1 cellular context compared by ENCODE assay signal in the genomic region with DNA sequence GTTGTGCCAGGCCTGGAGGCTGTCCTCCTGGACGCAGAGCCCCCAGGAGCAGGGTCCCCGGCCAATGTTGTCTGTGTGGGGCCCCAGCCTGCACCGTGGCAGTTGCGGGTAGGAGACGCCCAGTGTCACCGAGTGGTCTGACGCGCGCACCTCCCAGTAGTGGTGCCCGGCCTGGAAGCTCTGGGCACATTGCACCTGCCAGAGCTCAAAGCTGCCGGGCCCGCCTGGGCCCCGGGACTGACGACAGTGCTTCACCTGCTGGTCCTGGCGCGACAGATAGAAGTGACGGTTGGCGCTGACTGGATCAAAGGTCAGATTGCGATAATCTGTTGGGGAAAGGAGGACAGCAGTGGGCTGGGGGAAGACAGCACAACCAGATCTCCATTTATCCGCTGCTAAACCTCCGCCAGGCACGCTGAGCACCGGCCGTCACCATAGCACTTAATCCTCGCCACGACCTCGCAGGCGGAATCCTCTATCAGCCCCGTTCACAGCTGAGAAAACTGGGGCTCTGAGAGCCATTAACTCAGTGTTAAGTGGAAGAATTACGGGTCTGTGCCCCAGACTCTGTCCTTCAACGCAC.
A peak's percentile ranks its signal among the peaks of the same experiment; 100 is the strongest.
TF ChIP-seq lines count a peak whose summit lies in the region.

No MANE protein-coding gene starts in this region.

TF ChIP-seq in HepG2, 621 proteins besides CTCF, POLR2A, EP300 and RAD21 (continued from another document and continues in another):
- TF ChIP-seq, protein P1, sequence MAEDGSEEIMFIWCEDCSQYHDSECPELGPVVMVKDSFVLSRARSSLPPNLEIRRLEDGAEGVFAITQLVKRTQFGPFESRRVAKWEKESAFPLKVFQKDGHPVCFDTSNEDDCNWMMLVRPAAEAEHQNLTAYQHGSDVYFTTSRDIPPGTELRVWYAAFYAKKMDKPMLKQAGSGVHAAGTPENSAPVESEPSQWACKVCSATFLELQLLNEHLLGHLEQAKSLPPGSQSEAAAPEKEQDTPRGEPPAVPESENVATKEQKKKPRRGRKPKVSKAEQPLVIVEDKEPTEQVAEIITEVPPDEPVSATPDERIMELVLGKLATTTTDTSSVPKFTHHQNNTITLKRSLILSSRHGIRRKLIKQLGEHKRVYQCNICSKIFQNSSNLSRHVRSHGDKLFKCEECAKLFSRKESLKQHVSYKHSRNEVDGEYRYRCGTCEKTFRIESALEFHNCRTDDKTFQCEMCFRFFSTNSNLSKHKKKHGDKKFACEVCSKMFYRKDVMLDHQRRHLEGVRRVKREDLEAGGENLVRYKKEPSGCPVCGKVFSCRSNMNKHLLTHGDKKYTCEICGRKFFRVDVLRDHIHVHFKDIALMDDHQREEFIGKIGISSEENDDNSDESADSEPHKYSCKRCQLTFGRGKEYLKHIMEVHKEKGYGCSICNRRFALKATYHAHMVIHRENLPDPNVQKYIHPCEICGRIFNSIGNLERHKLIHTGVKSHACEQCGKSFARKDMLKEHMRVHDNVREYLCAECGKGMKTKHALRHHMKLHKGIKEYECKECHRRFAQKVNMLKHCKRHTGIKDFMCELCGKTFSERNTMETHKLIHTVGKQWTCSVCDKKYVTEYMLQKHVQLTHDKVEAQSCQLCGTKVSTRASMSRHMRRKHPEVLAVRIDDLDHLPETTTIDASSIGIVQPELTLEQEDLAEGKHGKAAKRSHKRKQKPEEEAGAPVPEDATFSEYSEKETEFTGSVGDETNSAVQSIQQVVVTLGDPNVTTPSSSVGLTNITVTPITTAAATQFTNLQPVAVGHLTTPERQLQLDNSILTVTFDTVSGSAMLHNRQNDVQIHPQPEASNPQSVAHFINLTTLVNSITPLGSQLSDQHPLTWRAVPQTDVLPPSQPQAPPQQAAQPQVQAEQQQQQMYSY (CRISPR knock-in tag; IDR thresholded peaks at IDR 0.05): no peak
- TF ChIP-seq JDP2 (CRISPR knock-in tag; IDR thresholded peaks at IDR 0.05; ENCODE audit: borderline replicate concordance) (no peak), ZNF652 (CRISPR knock-in tag; IDR thresholded peaks at IDR 0.05; ENCODE audit: borderline replicate concordance, low read depth) (no peak), GLI4 (CRISPR knock-in tag; IDR thresholded peaks at IDR 0.05; ENCODE audit: borderline replicate concordance) (no peak), ZNF101 (CRISPR knock-in tag; IDR thresholded peaks at IDR 0.05; ENCODE audit: borderline replicate concordance, low read depth) (no peak), ZKSCAN5 (CRISPR knock-in tag; IDR thresholded peaks at IDR 0.05) (no peak), ZNF296 (CRISPR knock-in tag; conservative IDR thresholded peaks at IDR 0.05) (peak; percentile 22; the same call in 1 of the 2 replicates), PPARG (CRISPR knock-in tag; conservative IDR thresholded peaks at IDR 0.05) (no peak), ZNF484 (CRISPR knock-in tag; IDR thresholded peaks at IDR 0.05; ENCODE audit: borderline replicate concordance, low read depth) (no peak), KLF6 (CRISPR knock-in tag; IDR thresholded peaks at IDR 0.05) (no peak), ZNF160 (CRISPR knock-in tag; IDR thresholded peaks at IDR 0.05) (no peak), ZNF567 (CRISPR knock-in tag; IDR thresholded peaks at IDR 0.05; ENCODE audit: borderline replicate concordance) (no peak), ZNF207 (IDR thresholded peaks at IDR 0.05; ENCODE audit: borderline replicate concordance) (no peak), HOXA9 (CRISPR knock-in tag; IDR thresholded peaks at IDR 0.05; ENCODE audit: borderline replicate concordance) (no peak; the same call in 1 of the 2 replicates), BORCS8-MEF2B (CRISPR knock-in tag; IDR thresholded peaks at IDR 0.05) (0 out of 2 replicates have a peak, but pooled peaks have one; percentile 60), MATR3 (CRISPR knock-in tag; IDR thresholded peaks at IDR 0.05) (no peak), ZNF329 (CRISPR knock-in tag; IDR thresholded peaks at IDR 0.05; ENCODE audit: low read depth) (no peak), ZNF891 (CRISPR knock-in tag; IDR thresholded peaks at IDR 0.05) (peak; percentile 18; the same call in 1 of the 2 replicates), IRX3 (CRISPR knock-in tag; IDR thresholded peaks at IDR 0.05; ENCODE audit: borderline replicate concordance, low read depth) (no peak), RARA (CRISPR knock-in tag; IDR thresholded peaks at IDR 0.05) (no peak), GATA4 (IDR thresholded peaks at IDR 0.05; ENCODE audit: borderline replicate concordance, low read depth) (no peak), ZNF430 (CRISPR knock-in tag; IDR thresholded peaks at IDR 0.05) (no peak), ZNF224 (CRISPR knock-in tag; IDR thresholded peaks at IDR 0.05) (no peak; the same call in 1 of the 2 replicates), SRF (IDR thresholded peaks at IDR 0.05; ENCODE audit: low read depth, low read length) (no peak), RFX3 (CRISPR knock-in tag; IDR thresholded peaks at IDR 0.05) (no peak), ZBTB8A (CRISPR knock-in tag; IDR thresholded peaks at IDR 0.05; ENCODE audit: borderline replicate concordance, low read depth) (no peak), ZNF121 (CRISPR knock-in tag; IDR thresholded peaks at IDR 0.05) (no peak)
- TF ChIP-seq, protein P2, sequence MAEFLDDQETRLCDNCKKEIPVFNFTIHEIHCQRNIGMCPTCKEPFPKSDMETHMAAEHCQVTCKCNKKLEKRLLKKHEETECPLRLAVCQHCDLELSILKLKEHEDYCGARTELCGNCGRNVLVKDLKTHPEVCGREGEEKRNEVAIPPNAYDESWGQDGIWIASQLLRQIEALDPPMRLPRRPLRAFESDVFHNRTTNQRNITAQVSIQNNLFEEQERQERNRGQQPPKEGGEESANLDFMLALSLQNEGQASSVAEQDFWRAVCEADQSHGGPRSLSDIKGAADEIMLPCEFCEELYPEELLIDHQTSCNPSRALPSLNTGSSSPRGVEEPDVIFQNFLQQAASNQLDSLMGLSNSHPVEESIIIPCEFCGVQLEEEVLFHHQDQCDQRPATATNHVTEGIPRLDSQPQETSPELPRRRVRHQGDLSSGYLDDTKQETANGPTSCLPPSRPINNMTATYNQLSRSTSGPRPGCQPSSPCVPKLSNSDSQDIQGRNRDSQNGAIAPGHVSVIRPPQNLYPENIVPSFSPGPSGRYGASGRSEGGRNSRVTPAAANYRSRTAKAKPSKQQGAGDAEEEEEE (CRISPR knock-in tag; IDR thresholded peaks at IDR 0.05; ENCODE audit: borderline replicate concordance): no peak
- TF ChIP-seq, protein P3, sequence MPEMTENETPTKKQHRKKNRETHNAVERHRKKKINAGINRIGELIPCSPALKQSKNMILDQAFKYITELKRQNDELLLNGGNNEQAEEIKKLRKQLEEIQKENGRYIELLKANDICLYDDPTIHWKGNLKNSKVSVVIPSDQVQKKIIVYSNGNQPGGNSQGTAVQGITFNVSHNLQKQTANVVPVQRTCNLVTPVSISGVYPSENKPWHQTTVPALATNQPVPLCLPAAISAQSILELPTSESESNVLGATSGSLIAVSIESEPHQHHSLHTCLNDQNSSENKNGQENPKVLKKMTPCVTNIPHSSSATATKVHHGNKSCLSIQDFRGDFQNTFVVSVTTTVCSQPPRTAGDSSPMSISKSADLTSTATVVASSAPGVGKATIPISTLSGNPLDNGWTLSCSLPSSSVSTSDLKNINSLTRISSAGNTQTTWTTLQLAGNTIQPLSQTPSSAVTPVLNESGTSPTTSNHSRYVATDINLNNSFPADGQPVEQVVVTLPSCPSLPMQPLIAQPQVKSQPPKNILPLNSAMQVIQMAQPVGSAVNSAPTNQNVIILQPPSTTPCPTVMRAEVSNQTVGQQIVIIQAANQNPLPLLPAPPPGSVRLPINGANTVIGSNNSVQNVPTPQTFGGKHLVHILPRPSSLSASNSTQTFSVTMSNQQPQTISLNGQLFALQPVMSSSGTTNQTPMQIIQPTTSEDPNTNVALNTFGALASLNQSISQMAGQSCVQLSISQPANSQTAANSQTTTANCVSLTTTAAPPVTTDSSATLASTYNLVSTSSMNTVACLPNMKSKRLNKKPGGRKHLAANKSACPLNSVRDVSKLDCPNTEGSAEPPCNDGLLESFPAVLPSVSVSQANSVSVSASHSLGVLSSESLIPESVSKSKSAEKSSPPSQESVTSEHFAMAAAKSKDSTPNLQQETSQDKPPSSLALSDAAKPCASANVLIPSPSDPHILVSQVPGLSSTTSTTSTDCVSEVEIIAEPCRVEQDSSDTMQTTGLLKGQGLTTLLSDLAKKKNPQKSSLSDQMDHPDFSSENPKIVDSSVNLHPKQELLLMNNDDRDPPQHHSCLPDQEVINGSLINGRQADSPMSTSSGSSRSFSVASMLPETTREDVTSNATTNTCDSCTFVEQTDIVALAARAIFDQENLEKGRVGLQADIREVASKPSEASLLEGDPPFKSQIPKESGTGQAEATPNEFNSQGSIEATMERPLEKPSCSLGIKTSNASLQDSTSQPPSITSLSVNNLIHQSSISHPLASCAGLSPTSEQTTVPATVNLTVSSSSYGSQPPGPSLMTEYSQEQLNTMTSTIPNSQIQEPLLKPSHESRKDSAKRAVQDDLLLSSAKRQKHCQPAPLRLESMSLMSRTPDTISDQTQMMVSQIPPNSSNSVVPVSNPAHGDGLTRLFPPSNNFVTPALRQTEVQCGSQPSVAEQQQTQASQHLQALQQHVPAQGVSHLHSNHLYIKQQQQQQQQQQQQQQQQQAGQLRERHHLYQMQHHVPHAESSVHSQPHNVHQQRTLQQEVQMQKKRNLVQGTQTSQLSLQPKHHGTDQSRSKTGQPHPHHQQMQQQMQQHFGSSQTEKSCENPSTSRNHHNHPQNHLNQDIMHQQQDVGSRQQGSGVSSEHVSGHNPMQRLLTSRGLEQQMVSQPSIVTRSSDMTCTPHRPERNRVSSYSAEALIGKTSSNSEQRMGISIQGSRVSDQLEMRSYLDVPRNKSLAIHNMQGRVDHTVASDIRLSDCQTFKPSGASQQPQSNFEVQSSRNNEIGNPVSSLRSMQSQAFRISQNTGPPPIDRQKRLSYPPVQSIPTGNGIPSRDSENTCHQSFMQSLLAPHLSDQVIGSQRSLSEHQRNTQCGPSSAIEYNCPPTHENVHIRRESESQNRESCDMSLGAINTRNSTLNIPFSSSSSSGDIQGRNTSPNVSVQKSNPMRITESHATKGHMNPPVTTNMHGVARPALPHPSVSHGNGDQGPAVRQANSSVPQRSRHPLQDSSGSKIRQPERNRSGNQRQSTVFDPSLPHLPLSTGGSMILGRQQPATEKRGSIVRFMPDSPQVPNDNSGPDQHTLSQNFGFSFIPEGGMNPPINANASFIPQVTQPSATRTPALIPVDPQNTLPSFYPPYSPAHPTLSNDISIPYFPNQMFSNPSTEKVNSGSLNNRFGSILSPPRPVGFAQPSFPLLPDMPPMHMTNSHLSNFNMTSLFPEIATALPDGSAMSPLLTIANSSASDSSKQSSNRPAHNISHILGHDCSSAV (CRISPR knock-in tag; IDR thresholded peaks at IDR 0.05; ENCODE audit: borderline replicate concordance): no peak
- TF ChIP-seq, protein P4, sequence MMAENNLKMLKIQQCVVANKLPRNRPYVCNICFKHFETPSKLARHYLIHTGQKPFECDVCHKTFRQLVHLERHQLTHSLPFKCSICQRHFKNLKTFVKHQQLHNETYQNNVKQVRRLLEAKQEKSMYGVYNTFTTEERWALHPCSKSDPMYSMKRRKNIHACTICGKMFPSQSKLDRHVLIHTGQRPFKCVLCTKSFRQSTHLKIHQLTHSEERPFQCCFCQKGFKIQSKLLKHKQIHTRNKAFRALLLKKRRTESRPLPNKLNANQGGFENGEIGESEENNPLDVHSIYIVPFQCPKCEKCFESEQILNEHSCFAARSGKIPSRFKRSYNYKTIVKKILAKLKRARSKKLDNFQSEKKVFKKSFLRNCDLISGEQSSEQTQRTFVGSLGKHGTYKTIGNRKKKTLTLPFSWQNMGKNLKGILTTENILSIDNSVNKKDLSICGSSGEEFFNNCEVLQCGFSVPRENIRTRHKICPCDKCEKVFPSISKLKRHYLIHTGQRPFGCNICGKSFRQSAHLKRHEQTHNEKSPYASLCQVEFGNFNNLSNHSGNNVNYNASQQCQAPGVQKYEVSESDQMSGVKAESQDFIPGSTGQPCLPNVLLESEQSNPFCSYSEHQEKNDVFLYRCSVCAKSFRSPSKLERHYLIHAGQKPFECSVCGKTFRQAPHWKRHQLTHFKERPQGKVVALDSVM (CRISPR knock-in tag; IDR thresholded peaks at IDR 0.05): no peak
- TF ChIP-seq, protein P5, sequence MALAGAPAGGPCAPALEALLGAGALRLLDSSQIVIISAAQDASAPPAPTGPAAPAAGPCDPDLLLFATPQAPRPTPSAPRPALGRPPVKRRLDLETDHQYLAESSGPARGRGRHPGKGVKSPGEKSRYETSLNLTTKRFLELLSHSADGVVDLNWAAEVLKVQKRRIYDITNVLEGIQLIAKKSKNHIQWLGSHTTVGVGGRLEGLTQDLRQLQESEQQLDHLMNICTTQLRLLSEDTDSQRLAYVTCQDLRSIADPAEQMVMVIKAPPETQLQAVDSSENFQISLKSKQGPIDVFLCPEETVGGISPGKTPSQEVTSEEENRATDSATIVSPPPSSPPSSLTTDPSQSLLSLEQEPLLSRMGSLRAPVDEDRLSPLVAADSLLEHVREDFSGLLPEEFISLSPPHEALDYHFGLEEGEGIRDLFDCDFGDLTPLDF (CRISPR knock-in tag; IDR thresholded peaks at IDR 0.05): no peak
- TF ChIP-seq, protein P6, sequence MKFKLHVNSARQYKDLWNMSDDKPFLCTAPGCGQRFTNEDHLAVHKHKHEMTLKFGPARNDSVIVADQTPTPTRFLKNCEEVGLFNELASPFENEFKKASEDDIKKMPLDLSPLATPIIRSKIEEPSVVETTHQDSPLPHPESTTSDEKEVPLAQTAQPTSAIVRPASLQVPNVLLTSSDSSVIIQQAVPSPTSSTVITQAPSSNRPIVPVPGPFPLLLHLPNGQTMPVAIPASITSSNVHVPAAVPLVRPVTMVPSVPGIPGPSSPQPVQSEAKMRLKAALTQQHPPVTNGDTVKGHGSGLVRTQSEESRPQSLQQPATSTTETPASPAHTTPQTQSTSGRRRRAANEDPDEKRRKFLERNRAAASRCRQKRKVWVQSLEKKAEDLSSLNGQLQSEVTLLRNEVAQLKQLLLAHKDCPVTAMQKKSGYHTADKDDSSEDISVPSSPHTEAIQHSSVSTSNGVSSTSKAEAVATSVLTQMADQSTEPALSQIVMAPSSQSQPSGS (CRISPR knock-in tag; IDR thresholded peaks at IDR 0.05): no peak
- TF ChIP-seq, protein P7, sequence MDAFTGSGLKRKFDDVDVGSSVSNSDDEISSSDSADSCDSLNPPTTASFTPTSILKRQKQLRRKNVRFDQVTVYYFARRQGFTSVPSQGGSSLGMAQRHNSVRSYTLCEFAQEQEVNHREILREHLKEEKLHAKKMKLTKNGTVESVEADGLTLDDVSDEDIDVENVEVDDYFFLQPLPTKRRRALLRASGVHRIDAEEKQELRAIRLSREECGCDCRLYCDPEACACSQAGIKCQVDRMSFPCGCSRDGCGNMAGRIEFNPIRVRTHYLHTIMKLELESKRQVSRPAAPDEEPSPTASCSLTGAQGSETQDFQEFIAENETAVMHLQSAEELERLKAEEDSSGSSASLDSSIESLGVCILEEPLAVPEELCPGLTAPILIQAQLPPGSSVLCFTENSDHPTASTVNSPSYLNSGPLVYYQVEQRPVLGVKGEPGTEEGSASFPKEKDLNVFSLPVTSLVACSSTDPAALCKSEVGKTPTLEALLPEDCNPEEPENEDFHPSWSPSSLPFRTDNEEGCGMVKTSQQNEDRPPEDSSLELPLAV (CRISPR knock-in tag; conservative IDR thresholded peaks at IDR 0.05; ENCODE audit: low read depth): 0 out of 2 replicates have a peak, but pooled peaks have one; percentile 35
- TF ChIP-seq, protein P8, sequence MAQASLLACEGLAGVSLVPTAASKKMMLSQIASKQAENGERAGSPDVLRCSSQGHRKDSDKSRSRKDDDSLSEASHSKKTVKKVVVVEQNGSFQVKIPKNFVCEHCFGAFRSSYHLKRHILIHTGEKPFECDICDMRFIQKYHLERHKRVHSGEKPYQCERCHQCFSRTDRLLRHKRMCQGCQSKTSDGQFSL (CRISPR knock-in tag; IDR thresholded peaks at IDR 0.05): no peak
